In genomic region chrX:105725228-105725627, GRCh38 we compare ENCODE assay signal across 18 cellular contexts.
DNase-seq lines count a peak whose midpoint lies in the region; ATAC-seq and TF ChIP-seq lines count a peak whose summit lies in the region.
"Had no signal": no experiment of that assay in that cellular context is flagged by ENCODE, and none has a peak within 500 bp of the region (broad histone marks: within the 10 kb centered on the region; RNA-seq: fewer than 3 reads in every experiment).

No MANE protein-coding gene starts in this region.

- H3K27me3 ChIP-seq in MM.1S (replicated peaks; ENCODE audit: insufficient read depth, low read length) (no peaks in the 10 kb centered on the region), SK-N-SH (ENCODE audit: insufficient read depth) (no peaks in the 10 kb centered on the region)
- H3K27me3 ChIP-seq: MG63 had no signal

- CTCF ChIA-PET in SK-N-SH (lab: Yijun Ruan, JAX): no interaction called here

- H3F3A ChIP-seq in MM.1S (ENCODE audit: insufficient read depth, low read length) (no peaks in the 10 kb centered on the region), SK-N-SH (replicated peaks; ENCODE audit: insufficient read depth) (no peaks in the 10 kb centered on the region)

- H3K36me3 ChIP-seq in MM.1S (replicated peaks; ENCODE audit: insufficient read depth, low read length) (no peaks in the 10 kb centered on the region), SK-N-SH (replicated peaks in 1 of 2; ENCODE audit: control insufficient read depth in 1 of 2, insufficient read depth in 2 of 2, low read length in 1 of 2) (no peaks in the 10 kb centered on the region)
- H3K36me3 ChIP-seq: MG63 had no signal

- H4K20me1 ChIP-seq in MM.1S (ENCODE audit: insufficient read depth, low read length) (no peaks in the 10 kb centered on the region), SK-N-SH (ENCODE audit: insufficient read depth) (no peaks in the 10 kb centered on the region)

- H3K9ac ChIP-seq in MM.1S (ENCODE audit: low read length): no peak overlapping the region
- H3K9ac ChIP-seq in SK-N-SH: no peak overlapping the region

- no peaks in the 10 kb centered on the region for H3K4me1 ChIP-seq in MM.1S (ENCODE audit: low read length)
- no peaks in the 10 kb centered on the region for H3K4me1 ChIP-seq in SK-N-SH (ENCODE audit: control insufficient read depth in 1 of 2, insufficient read depth in 2 of 2, low read depth in 1 of 2, low read length in 1 of 2)

- no peak overlapping the region for H3K27ac ChIP-seq in MM.1S (ENCODE audit: low read length)
- no peak overlapping the region for H3K27ac ChIP-seq in SK-N-SH (ENCODE audit: low read depth in 2 of 2, low read length in 1 of 2)

- WGBS in SK-N-SH (ENCODE audit: low lambda C conversion rate): 15% methylated on average over 1 of the region's 1 CpG

- H3K4me3 ChIP-seq in MM.1S (ENCODE audit: low read length): peak overlapping the region; percentile 39; the same call in 1 of the 2 replicates
- no peak overlapping the region for H3K4me3 ChIP-seq in SK-N-SH (ENCODE audit: low read depth in 2 of 2, low read length in 1 of 2)
- H3K4me3 ChIP-seq: MG63 had no signal

- TF ChIP-seq EP300 in SK-N-SH (IDR thresholded peaks at IDR 0.05; ENCODE audit: borderline replicate concordance in 1 of 2, low read depth in 1 of 2, low read length in 1 of 2): no peak

- ATAC-seq in GM18520 (IDR thresholded peaks at IDR 0.05; ENCODE audit: unreplicated experiment): peak; percentile 74
- ATAC-seq in GM19397 (IDR thresholded peaks at IDR 0.05; ENCODE audit: unreplicated experiment): peak; percentile 64
- peak; percentile 77 for ATAC-seq in HG02623 (IDR thresholded peaks at IDR 0.05; ENCODE audit: unreplicated experiment)
- ATAC-seq in GM21526 (IDR thresholded peaks at IDR 0.05; ENCODE audit: low FRiP score, unreplicated experiment): no peak
- no peak for ATAC-seq in GM18511 (IDR thresholded peaks at IDR 0.05; ENCODE audit: unreplicated experiment)
- ATAC-seq: HepG2 had no signal

- TF ChIP-seq CTCF in MM.1S (IDR thresholded peaks at IDR 0.05; ENCODE audit: low read length) (no peak), SK-N-SH (IDR thresholded peaks at IDR 0.05) (no peak)

- H2AFZ ChIP-seq in MM.1S (ENCODE audit: low read length) (peak overlapping the region; percentile 51), SK-N-SH (ENCODE audit: low read depth) (no peak overlapping the region)

- POLR2A ChIA-PET in SK-N-SH (lab: Yijun Ruan, JAX): no interaction called here

- no peaks in the 10 kb centered on the region for H3K79me2 ChIP-seq in MM.1S (ENCODE audit: low read length)
- H3K79me2 ChIP-seq in SK-N-SH (ENCODE audit: insufficient read depth): no peaks in the 10 kb centered on the region

- H3K9me2 ChIP-seq in MM.1S (replicated peaks; ENCODE audit: insufficient read depth, low read length) (no peaks in the 10 kb centered on the region), SK-N-SH (no peaks in the 10 kb centered on the region)

- peak; percentile 54 for DNase-seq in MM.1S
- no peak for DNase-seq in SK-N-SH
- no peak for DNase-seq in SKM-1 (lab: John Stamatoyannopoulos, UW; ENCODE audit: unreplicated experiment)
- DNase-seq: COR-L47, HCEC 1CT, MG63, NCI-H1105, NCI-H1694 treated with DMSO at 0.1 percent for 48 hours, NCI-H2171, NCI-H446 treated with DMSO at 0.1 percent for 48 hours, NCI-H774, SW 1271 had no signal

- no peak for TF ChIP-seq RAD21 in SK-N-SH (IDR thresholded peaks at IDR 0.05; ENCODE audit: low read length)

- H3K4me2 ChIP-seq in MM.1S (ENCODE audit: low read depth, low read length) (peak overlapping the region; percentile 54; the same call in 1 of the 2 replicates), SK-N-SH (no peak overlapping the region)

- H3K9me3 ChIP-seq in MM.1S (replicated peaks; ENCODE audit: insufficient read depth, low read length): no peaks in the 10 kb centered on the region
- H3K9me3 ChIP-seq in SK-N-SH: no peaks in the 10 kb centered on the region
- H3K9me3 ChIP-seq: MG63 had no signal

TF ChIP-seq in SK-N-SH, 30 proteins besides CTCF, POLR2A, EP300 and RAD21:
- TF ChIP-seq PBX3 (IDR thresholded peaks at IDR 0.05) (no peak), ELF1 (IDR thresholded peaks at IDR 0.05) (no peak), NRF1 (IDR thresholded peaks at IDR 0.05; ENCODE audit: low read depth, low read length) (no peak), FOXM1 (IDR thresholded peaks at IDR 0.05; ENCODE audit: low read depth) (no peak), TEAD4 (IDR thresholded peaks at IDR 0.05; ENCODE audit: borderline replicate concordance, insufficient read depth) (no peak), RXRA (IDR thresholded peaks at IDR 0.05; ENCODE audit: borderline replicate concordance, low read depth) (no peak), RFX5 (IDR thresholded peaks at IDR 0.05; ENCODE audit: low read length) (no peak), TAF1 (IDR thresholded peaks at IDR 0.05; ENCODE audit: borderline replicate concordance, low read depth, low read length) (no peak), USF1 (IDR thresholded peaks at IDR 0.05; ENCODE audit: borderline replicate concordance, low read depth) (no peak), SIN3A (IDR thresholded peaks at IDR 0.05; ENCODE audit: borderline replicate concordance, low read depth, low read length) (no peak), POLR2AphosphoS5 (IDR thresholded peaks at IDR 0.05; ENCODE audit: low read depth, low read length) (no peak), RCOR1 (IDR thresholded peaks at IDR 0.05; ENCODE audit: low read length) (no peak), YY1 (IDR thresholded peaks at IDR 0.05; ENCODE audit: low read depth) (no peak), MAX (IDR thresholded peaks at IDR 0.05; ENCODE audit: low read depth) (no peak), FOXJ3 (CRISPR knock-in tag; IDR thresholded peaks at IDR 0.05) (no peak), FOSL2 (IDR thresholded peaks at IDR 0.05; ENCODE audit: borderline replicate concordance, low read depth) (no peak), CHD2 (IDR thresholded peaks at IDR 0.05; ENCODE audit: low read length, partially characterized antibody) (no peak)
TF ChIP-seq in SK-N-SH: peak in this region for 0.

Comparison
In these comparisons a context has a peak if more than half of its experiments do, and no peak if none do; other contexts are left out.
1. ATAC-seq: peak in GM18520 (single experiment), GM19397 (single experiment) and HG02623 (single experiment); none in GM21526 (single experiment) and GM18511 (single experiment).